ENCODE assay signal across 15 cellular contexts in genomic region chr9:95017062-95017461, GRCh38.
DNase-seq lines count a peak whose midpoint lies in the region; ATAC-seq, FAIRE-seq and TF ChIP-seq lines count a peak whose summit lies in the region.
"Had no signal": no experiment of that assay in that cellular context is flagged by ENCODE, and none has a peak within 500 bp of the region (broad histone marks: within the 10 kb centered on the region; RNA-seq: fewer than 3 reads in every experiment).

No MANE protein-coding gene starts in this region.

- ATAC-seq in gastroesophageal sphincter (no peak), HG03108 (IDR thresholded peaks at IDR 0.05; ENCODE audit: unreplicated experiment) (no peak)
- ATAC-seq: left cardiac atrium, T-helper 17 cell had no signal

- H3K27ac Mint-ChIP-seq in HFFc6 (peak overlapping the region; percentile 100), astrocyte (ENCODE audit: unreplicated experiment) (no peak overlapping the region)
- H3K27ac Mint-ChIP-seq: endodermal cell, T-helper 17 cell, type B pancreatic cell had no signal

- H3K27me3 Mint-ChIP-seq in HFFc6 (ENCODE audit: insufficient read depth) (peaks cover 2% of the 10 kb centered on the region; the same call in 1 of the 2 replicates), astrocyte (ENCODE audit: low read depth, unreplicated experiment) (no peaks in the 10 kb centered on the region)
- H3K27me3 Mint-ChIP-seq: T-helper 17 cell, type B pancreatic cell had no signal

- H3K27ac ChIP-seq in astrocyte (ENCODE audit: low read depth, low read length) (peak overlapping the region; percentile 94), gastroesophageal sphincter (peak overlapping the region; percentile 82 to 99 (median 95)), stomach (peak overlapping the region in 4 of 5 donors; percentile 65 to 80 (median 66))

- H3K4me1 Mint-ChIP-seq in HFFc6 (ENCODE audit: low read depth) = peaks cover 87% of the 10 kb centered on the region
- H3K4me1 Mint-ChIP-seq in astrocyte (ENCODE audit: low read depth, unreplicated experiment) = peaks cover 48% of the 10 kb centered on the region
- H3K4me1 Mint-ChIP-seq: endodermal cell had no signal

- H3K4me1 ChIP-seq in astrocyte (ENCODE audit: insufficient read depth, low read length) (peaks cover 28% of the 10 kb centered on the region), gastroesophageal sphincter (peaks cover 43 to 100% (median 48%) of the 10 kb centered on the region in 3 donors), stomach (peaks cover 19 to 96% (median 61%) of the 10 kb centered on the region in 4 donors)

- H3K36me3 Mint-ChIP-seq in HFFc6 (ENCODE audit: low read depth) (peaks cover 66% of the 10 kb centered on the region), astrocyte (ENCODE audit: low read depth, unreplicated experiment) (peaks cover 27% of the 10 kb centered on the region)

- H3K36me3 ChIP-seq in astrocyte (ENCODE audit: insufficient read depth, low read length) = peaks cover 53% of the 10 kb centered on the region
- peaks cover 4 to 60% of the 10 kb centered on the region in 2 donors for H3K36me3 ChIP-seq in gastroesophageal sphincter
- H3K36me3 ChIP-seq in stomach = peaks cover 18 to 65% (median 52%) of the 10 kb centered on the region in 4 donors

- no peak for FAIRE-seq in astrocyte (lab: Jason Lieb, UNC)

- DNase-seq in HFFc6 = peak; percentile 30
- no peak for DNase-seq in astrocyte (ENCODE audit: low read depth)
- DNase-seq in stomach = no peak
- no peak for DNase-seq in mesenteric fat pad (ENCODE audit: low spot score)
- DNase-seq in HK-2 (ENCODE audit: unreplicated experiment) = no peak
- DNase-seq: activated CD4-positive, CD25-positive, alpha-beta regulatory T cell treated with anti-CD3 and anti-CD28 coated beads, Interleukin-2, amount 50 U/mL, for 72 hours; activated naive CD4-positive, alpha-beta T cell; endodermal cell; left cardiac atrium; NCI-H69; stimulated activated CD4-positive, alpha-beta T cell treated with anti-CD3 and anti-CD28 coated beads, Interleukin-2, amount 100 ng/mL, for 24 hours; T-helper 17 cell had no signal

- H3K4me3 Mint-ChIP-seq in HFFc6 = no peak overlapping the region
- no peak overlapping the region for H3K4me3 Mint-ChIP-seq in astrocyte (ENCODE audit: unreplicated experiment)
- H3K4me3 Mint-ChIP-seq: endodermal cell, T-helper 17 cell, type B pancreatic cell had no signal

- intact Hi-C loops in stomach (cut with DNase I; ENCODE audit: low total_unique reads) = no loop called here

- peak overlapping the region; percentile 84 for H3K9ac ChIP-seq in astrocyte (ENCODE audit: low read length)

- no peak for TF ChIP-seq CTCF in HFFc6 (IDR thresholded peaks at IDR 0.05)
- TF ChIP-seq CTCF in astrocyte (IDR thresholded peaks at IDR 0.05; ENCODE audit: insufficient read depth, low read depth, low read length) = no peak
- TF ChIP-seq CTCF in gastroesophageal sphincter (IDR thresholded peaks at IDR 0.05) = no peak
- no peak for TF ChIP-seq CTCF in stomach (IDR thresholded peaks at IDR 0.05)

- H3K79me2 ChIP-seq in astrocyte (ENCODE audit: insufficient read depth, low read length) = peaks cover 92% of the 10 kb centered on the region

- no peak overlapping the region for H3K4me2 ChIP-seq in astrocyte (ENCODE audit: low read length)

- no peak overlapping the region for H3K4me3 ChIP-seq in astrocyte (ENCODE audit: insufficient read depth, low read depth, low read length)
- H3K4me3 ChIP-seq in gastroesophageal sphincter = no peak overlapping the region
- H3K4me3 ChIP-seq in stomach = no peak overlapping the region

- H3K9me3 Mint-ChIP-seq in HFFc6 (no peaks in the 10 kb centered on the region), astrocyte (ENCODE audit: unreplicated experiment) (no peaks in the 10 kb centered on the region)
- H3K9me3 Mint-ChIP-seq: endodermal cell, type B pancreatic cell had no signal

- H4K20me1 ChIP-seq in astrocyte (ENCODE audit: insufficient read depth, low read length) = peaks cover 43% of the 10 kb centered on the region

- no peak for TF ChIP-seq EP300 in gastroesophageal sphincter (IDR thresholded peaks at IDR 0.05)
- TF ChIP-seq EP300 in stomach (IDR thresholded peaks at IDR 0.05) = no peak

- WGBS in gastroesophageal sphincter (ENCODE audit: low coverage in 1 of 2), 2 donors = 33 to 50% methylated on average over 1 of the region's 1 CpG
- WGBS in stomach, 5 donors = 73 to 93% (median 87%) methylated on average over 1 of the region's 1 CpG

- TF ChIP-seq POLR2A in gastroesophageal sphincter (IDR thresholded peaks at IDR 0.05) = no peak
- TF ChIP-seq POLR2A in stomach (IDR thresholded peaks at IDR 0.05) = no peak

- H2AFZ ChIP-seq in astrocyte (ENCODE audit: low read depth, low read length) = no peak overlapping the region

- no peaks in the 10 kb centered on the region for H3K9me3 ChIP-seq in astrocyte (ENCODE audit: insufficient read depth, low read depth, low read length)
- H3K9me3 ChIP-seq in gastroesophageal sphincter = no peaks in the 10 kb centered on the region
- no peaks in the 10 kb centered on the region for H3K9me3 ChIP-seq in stomach

- H3K27me3 ChIP-seq in astrocyte (ENCODE audit: insufficient read depth, low read length) (no peaks in the 10 kb centered on the region), gastroesophageal sphincter (no peaks in the 10 kb centered on the region), stomach (no peaks in the 10 kb centered on the region)
